In the genomic region with DNA sequence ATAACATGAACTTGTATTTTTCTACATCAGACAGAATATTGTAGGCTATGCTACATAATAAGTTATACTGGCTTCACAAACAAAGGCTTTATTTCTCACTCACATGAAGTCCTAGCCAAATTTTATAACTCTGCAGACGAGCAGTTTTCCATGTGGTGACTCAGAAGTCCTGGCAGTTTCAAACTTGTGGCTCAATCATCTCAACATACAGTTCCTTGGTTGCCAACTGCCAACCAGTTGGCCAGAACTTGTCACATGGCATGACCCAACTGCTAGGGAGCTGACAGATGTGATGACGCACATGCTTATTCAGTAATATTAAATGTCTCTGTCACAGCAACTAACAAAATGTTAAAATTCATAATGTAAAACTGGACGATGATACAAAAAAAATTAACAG, we compare ENCODE assay signal across 10 cellular contexts.
A peak's percentile ranks its signal among the peaks of the same experiment; 100 is the strongest.
DNase-seq lines count a peak whose midpoint lies in the region; ATAC-seq, FAIRE-seq and TF ChIP-seq lines count a peak whose summit lies in the region.
"Had no signal": no experiment of that assay in that cellular context is flagged by ENCODE, and none has a peak within 500 bp of the region (broad histone marks: within the 10 kb centered on the region; RNA-seq: fewer than 3 reads in every experiment).

No MANE protein-coding gene starts in this region.

- POLR2A ChIA-PET in A549 (lab: Yijun Ruan, JAX), result no interaction called here
- POLR2A ChIA-PET in IMR-90 (lab: Charles Lee; ENCODE audit: unreplicated experiment), result no interaction called here

- no peaks in the 10 kb centered on the region for H3K9me3 ChIP-seq in A549
- H3K9me3 ChIP-seq in IMR-90 (ENCODE audit: control insufficient read depth, insufficient read depth, low read length), result no peaks in the 10 kb centered on the region
- H3K9me3 ChIP-seq in keratinocyte (ENCODE audit: control insufficient read depth, low read depth, low read length), result no peaks in the 10 kb centered on the region
- H3K9me3 ChIP-seq: neutrophil had no signal

- H3K4me1 ChIP-seq in A549 (0 out of 3 replicates have a peak, but pooled peaks cover 4% of the 10 kb centered on the region), IMR-90 (ENCODE audit: control insufficient read depth, insufficient read depth, low read length) (no peaks in the 10 kb centered on the region; the same call in 1 of the 2 replicates), keratinocyte (ENCODE audit: control insufficient read depth, extremely low read depth, insufficient read depth, low read length) (peaks cover 4% of the 10 kb centered on the region)

- no peak overlapping the region for H2AK5ac ChIP-seq in IMR-90 (ENCODE audit: low read depth, low read length)

- H3K27ac ChIP-seq in A549 (no peak overlapping the region), IMR-90 (ENCODE audit: insufficient read depth, low read length) (no peak overlapping the region), keratinocyte (ENCODE audit: control insufficient read depth, insufficient read depth, low read length) (no peak overlapping the region)
- H3K27ac ChIP-seq: neutrophil had no signal

- H3K4me2 ChIP-seq in A549 (no peak overlapping the region), IMR-90 (ENCODE audit: low read depth, low read length) (no peak overlapping the region), keratinocyte (ENCODE audit: control insufficient read depth, extremely low read depth, insufficient read depth, low read depth, low read length) (no peak overlapping the region)

- dilution Hi-C loops in IMR-90 (cut with HindIII; ENCODE audit: low sequenced_read_pairs, unreplicated experiment), result no loop called here
- dilution Hi-C loops in keratinocyte (cut with MboI; ENCODE audit: extremely low pct_ligation_motif_present, low sequenced_read_pairs), result no loop called here

- no peak overlapping the region for H3K18ac ChIP-seq in IMR-90 (ENCODE audit: low read depth, low read length)

- H3K4ac ChIP-seq in IMR-90 (ENCODE audit: low read depth, low read length), result no peak overlapping the region

- ATAC-seq in A549, result peak; percentile 59 to 61; a peak in 4 of 6 replicates
- peak; percentile 90 for ATAC-seq in IMR-90 (ENCODE audit: low read depth)
- no peak for ATAC-seq in activated naive CD4-positive, alpha-beta T cell treated with anti-CD3 and anti-CD28 coated beads, Interleukin-2, amount 50 U/mL, for 72 hours
- no peak for ATAC-seq in HG03442 (IDR thresholded peaks at IDR 0.05; ENCODE audit: unreplicated experiment)

- no peak overlapping the region for H4K8ac ChIP-seq in IMR-90 (ENCODE audit: low read depth in 2 of 2, low read length in 2 of 2)

- H2AFZ ChIP-seq in IMR-90 (replicated peaks; ENCODE audit: low read length, poor library complexity), result no peak overlapping the region
- H2AFZ ChIP-seq in keratinocyte (ENCODE audit: control insufficient read depth, low read length), result no peak overlapping the region

- no peak for TF ChIP-seq EP300 in A549 (IDR thresholded peaks at IDR 0.05)

- WGBS in A549 (ENCODE audit: missing lambda C conversion rate), result 54% methylated on average over 3 of the region's 3 CpGs
- no CpG with 5 or more reads among the region's 3 CpGs for WGBS in IMR-90 (ENCODE audit: extremely low coverage in 2 of 2, insufficient read length in 1 of 2), 2 experiments

- no peak overlapping the region for H3K14ac ChIP-seq in IMR-90 (replicated peaks; ENCODE audit: low read depth, low read length)

- H3K23ac ChIP-seq in IMR-90 (ENCODE audit: low read depth, low read length), result no peak overlapping the region

- no peak overlapping the region for H2BK120ac ChIP-seq in IMR-90 (ENCODE audit: low read depth, low read length)

- no peak overlapping the region for H2AK9ac ChIP-seq in IMR-90 (replicated peaks; ENCODE audit: low read depth, low read length, poor library complexity)

- H3K9me3 Mint-ChIP-seq in activated naive CD4-positive, alpha-beta T cell treated with anti-CD3 and anti-CD28 coated beads, Interleukin-2, amount 50 U/mL, for 72 hours, result no peaks in the 10 kb centered on the region

- H2BK5ac ChIP-seq in IMR-90 (ENCODE audit: low read depth, low read length, poor library complexity, severe bottlenecking), result no peak overlapping the region

- no peak for TF ChIP-seq RAD21 in A549 (conservative IDR thresholded peaks at IDR 0.05 in 1 of 2, IDR thresholded peaks at IDR 0.05 in 1 of 2)
- TF ChIP-seq RAD21 in IMR-90 (IDR thresholded peaks at IDR 0.05; ENCODE audit: low read length), result no peak

- H4K91ac ChIP-seq in IMR-90 (ENCODE audit: insufficient read depth, low read depth, low read length), result no peak overlapping the region

- DNase-seq in A549 (ENCODE audit: low read depth in 1 of 2, low spot score in 1 of 2) (peak in 1 of 2 experiments; percentile 45), IMR-90 (peak; percentile 96), brain pericyte (ENCODE audit: low read depth, low spot score) (peak; percentile 7), keratinocyte (ENCODE audit: low read depth, low spot score) (peak; percentile 67), NCI-H748 (lab: John Stamatoyannopoulos, UW; ENCODE audit: unreplicated experiment) (no peak), midbrain (lab: John Stamatoyannopoulos, UW) (no peak)
- no peak for DNase-seq in activated naive CD4-positive, alpha-beta T cell treated with anti-CD3 and anti-CD28 coated beads, Interleukin-2, amount 50 U/mL, for 72 hours (ENCODE audit: low spot score in 2 of 2)

- H3K9ac ChIP-seq in IMR-90 (ENCODE audit: low read depth, low read length) (no peak overlapping the region), keratinocyte (ENCODE audit: control insufficient read depth, extremely low read depth, insufficient read depth, low read length) (no peak overlapping the region)

- no peaks in the 10 kb centered on the region for H3K36me3 ChIP-seq in IMR-90 (ENCODE audit: control insufficient read depth, insufficient read depth, low read length)
- H3K36me3 ChIP-seq in keratinocyte (ENCODE audit: control insufficient read depth in 2 of 2, extremely low read depth in 1 of 2, insufficient read depth in 2 of 2, low read length in 2 of 2), result no peaks in the 10 kb centered on the region
- H3K36me3 ChIP-seq: neutrophil had no signal

- H3K56ac ChIP-seq in IMR-90 (ENCODE audit: extremely low read depth, insufficient read depth, low read length), result no peak overlapping the region

- H4K5ac ChIP-seq in IMR-90 (ENCODE audit: low read depth, low read length), result no peak overlapping the region

- no peak overlapping the region for H2BK15ac ChIP-seq in IMR-90 (ENCODE audit: low read depth, low read length)

- BruUV-seq in IMR-90 (replicated peaks; lab: Mats Ljungman, UMichigan), result no TSS peak

- no peaks in the 10 kb centered on the region for H4K20me1 ChIP-seq in IMR-90 (ENCODE audit: insufficient read depth, low read length)
- no peaks in the 10 kb centered on the region for H4K20me1 ChIP-seq in keratinocyte (ENCODE audit: control insufficient read depth, extremely low read depth, insufficient read depth, low read length)

- H3K4me3 ChIP-seq in A549 (no peak overlapping the region), IMR-90 (ENCODE audit: insufficient read depth, low read depth, low read length) (no peak overlapping the region), keratinocyte (ENCODE audit: control insufficient read depth in 2 of 3, extremely low read depth in 1 of 3, insufficient read depth in 2 of 3, low read depth in 1 of 3, low read length in 3 of 3) (no peak overlapping the region)

- CTCF ChIA-PET in A549 (lab: Yijun Ruan, JAX) (no interaction called here), IMR-90 (lab: Yijun Ruan, JAX) (no interaction called here)

- in situ Hi-C loops in IMR-90 (cut with MboI; ENCODE audit: low sequenced_read_pairs), result no loop called here

- peaks cover 0 to 14% of the 10 kb centered on the region in 2 donors for H3K36me3 Mint-ChIP-seq in activated naive CD4-positive, alpha-beta T cell treated with anti-CD3 and anti-CD28 coated beads, Interleukin-2, amount 50 U/mL, for 72 hours

- H3K27me3 ChIP-seq in IMR-90 (ENCODE audit: control insufficient read depth, insufficient read depth, low read length) (no peaks in the 10 kb centered on the region), keratinocyte (ENCODE audit: control insufficient read depth, extremely low read depth, insufficient read depth, low read length) (no peaks in the 10 kb centered on the region)
- H3K27me3 ChIP-seq: neutrophil had no signal

- no peak overlapping the region for H3K27ac Mint-ChIP-seq in activated naive CD4-positive, alpha-beta T cell treated with anti-CD3 and anti-CD28 coated beads, Interleukin-2, amount 50 U/mL, for 72 hours
- H3K27ac Mint-ChIP-seq: B cell had no signal

- no peak for FAIRE-seq in A549 (lab: Jason Lieb, UNC)
- FAIRE-seq in keratinocyte (lab: Jason Lieb, UNC), result peak; percentile 90

- H2BK20ac ChIP-seq in IMR-90 (ENCODE audit: low read depth, low read length), result no peak overlapping the region

- no peak for TF ChIP-seq CTCF in A549 (IDR thresholded peaks at IDR 0.05)
- TF ChIP-seq CTCF in IMR-90 (conservative IDR thresholded peaks at IDR 0.05; ENCODE audit: low read depth, low read length), result no peak
- TF ChIP-seq CTCF in keratinocyte (optimal IDR thresholded peaks at IDR 0.05 in 1 of 3, IDR thresholded peaks at IDR 0.05 in 1 of 3, conservative IDR thresholded peaks at IDR 0.05 in 1 of 3; ENCODE audit: extremely low read depth in 1 of 3, insufficient read depth in 2 of 3, low read length in 3 of 3), result no peak

- intact Hi-C loops in IMR-90 (cut with micrococcal nuclease), result no loop called here

- H3K9me1 ChIP-seq in IMR-90 (ENCODE audit: insufficient read depth, low read length) (no peaks in the 10 kb centered on the region; the same call in 1 of the 2 replicates), keratinocyte (ENCODE audit: control insufficient read depth, extremely low read depth, insufficient read depth, low read length) (no peaks in the 10 kb centered on the region)

- TF ChIP-seq POLR2A in A549 (IDR thresholded peaks at IDR 0.05; ENCODE audit: low read length), result no peak
- no peak for TF ChIP-seq POLR2A in IMR-90 (IDR thresholded peaks at IDR 0.05; ENCODE audit: low read depth, low read length)

- no peaks in the 10 kb centered on the region for H3K79me1 ChIP-seq in IMR-90 (ENCODE audit: low read depth in 1 of 2, low read length in 2 of 2)

- H3K79me2 ChIP-seq in keratinocyte (ENCODE audit: control insufficient read depth, insufficient read depth, low read length), result no peaks in the 10 kb centered on the region

TF ChIP-seq in A549, 52 proteins besides CTCF, POLR2A, EP300 and RAD21 (continues in another document):
- no peak for TF ChIP-seq CEBPB (IDR thresholded peaks at IDR 0.05)

TF ChIP-seq in IMR-90, 13 proteins besides CTCF, POLR2A, EP300 and RAD21 (continues in another document):
- TF ChIP-seq NFE2L2 (IDR thresholded peaks at IDR 0.05; ENCODE audit: low read depth, low read length) (no peak), BHLHE40 (IDR thresholded peaks at IDR 0.05; ENCODE audit: low read depth, low read length) (no peak; the same call in 1 of the 2 replicates), MAFK (IDR thresholded peaks at IDR 0.05; ENCODE audit: low read depth, low read length) (peak; percentile 33; the same call in 1 of the 2 replicates)

Comparison
In these comparisons a context has a peak if more than half of its experiments do, and no peak if none do; other contexts are left out.
1. ATAC-seq: peak in A549 (2 of 2) and IMR-90 (single experiment); none in activated naive CD4-positive, alpha-beta T cell treated with anti-CD3 and anti-CD28 coated beads, Interleukin-2, amount 50 U/mL, for 72 hours (0 of 2) and HG03442 (single experiment).
2. DNase-seq: peak in IMR-90 (single experiment), brain pericyte (single experiment) and keratinocyte (single experiment); none in activated naive CD4-positive, alpha-beta T cell treated with anti-CD3 and anti-CD28 coated beads, Interleukin-2, amount 50 U/mL, for 72 hours (0 of 2), NCI-H748 (single experiment) and midbrain (single experiment).